33 cellular contexts compared by ENCODE assay signal in genomic region chr16:81671738-81672597, GRCh38.
"Had no signal": no experiment of that assay in that cellular context is flagged by ENCODE, and none has a peak within 500 bp of the region (broad histone marks: within the 10 kb centered on the region; RNA-seq: fewer than 3 reads in every experiment).

No MANE protein-coding gene starts in this region.

- H3K4me3 ChIP-seq: adrenal gland, body of pancreas, colonic mucosa, gastrocnemius medialis, hepatocyte, ovary, skin epidermis, suprapubic skin, tibial artery had no signal

- H3K27ac Mint-ChIP-seq: activated naive CD8-positive, alpha-beta T cell treated with anti-CD3 and anti-CD28 coated beads for 36 hours; memory B cell; nephron; progenitor cell of endocrine pancreas; T-helper 1 cell treated with Interleukin-12 subunit alpha and Interleukin-12 subunit beta and Interleukin-4 antibody, amounts not matched to agents 30 μg/mL and 1 μg/mL, for 36 hours had no signal

- H3K9me3 ChIP-seq: adrenal gland, body of pancreas, colonic mucosa, gastrocnemius medialis, neutrophil, ovary, suprapubic skin, tibial artery had no signal

- H3K4me3 Mint-ChIP-seq: activated naive CD8-positive, alpha-beta T cell treated with anti-CD3 and anti-CD28 coated beads for 36 hours; activated T-cell treated with anti-CD3 and anti-CD28 coated beads, Interleukin-2, amount 50 U/mL, for 72 hours; memory B cell; nephron; T-helper 1 cell treated with Interleukin-12 subunit alpha and Interleukin-12 subunit beta and Interleukin-4 antibody, amounts not matched to agents 30 μg/mL and 1 μg/mL, for 36 hours had no signal

- H3K36me3 ChIP-seq: gastrocnemius medialis, ovary had no signal

- H3K4me1 Mint-ChIP-seq: activated naive CD8-positive, alpha-beta T cell treated with anti-CD3 and anti-CD28 coated beads for 36 hours had no signal

- H3K9me3 Mint-ChIP-seq: activated T-cell treated with anti-CD3 and anti-CD28 coated beads, Interleukin-2, amount 50 U/mL, for 72 hours; memory B cell; nephron; T-helper 1 cell treated with Interleukin-12 subunit alpha and Interleukin-12 subunit beta and Interleukin-4 antibody, amounts not matched to agents 30 μg/mL and 1 μg/mL, for 36 hours had no signal

- ATAC-seq: activated T-cell treated with anti-CD3 and anti-CD28 coated beads, Interleukin-2, amount 50 U/mL, for 72 hours; body of pancreas; gastrocnemius medialis; left colon; sciatic nerve had no signal

- H2AFZ ChIP-seq: hepatocyte had no signal

- H3K4me2 ChIP-seq: hepatocyte had no signal

- H3K27me3 ChIP-seq: adrenal gland, body of pancreas, colonic mucosa, gastrocnemius medialis, hepatocyte, neutrophil, ovary, suprapubic skin, tibial artery had no signal

- FAIRE-seq: kidney, TTC549 had no signal

- H3K27ac ChIP-seq: adrenal gland, body of pancreas, colonic mucosa, gastrocnemius medialis, hepatocyte, neutrophil, ovary, skin epidermis, suprapubic skin, tibial artery, VCaP had no signal

- H3K79me2 ChIP-seq: hepatocyte had no signal

- DNase-seq: activated CD4-positive, alpha-beta T cell treated with anti-CD3 and anti-CD28 coated beads for 4 hours; activated CD4-positive, alpha-beta T cell treated with anti-CD3 and anti-CD28 coated beads, Interleukin-2, amount 50 U/mL, for 4 hours; activated naive CD4-positive, alpha-beta T cell; activated naive CD8-positive, alpha-beta T cell treated with anti-CD3 and anti-CD28 coated beads for 36 hours; activated T-cell treated with anti-CD3 and anti-CD28 coated beads for 4 hours; activated T-cell treated with anti-CD3 and anti-CD28 coated beads, Interleukin-2, amount 50 U/mL, for 72 hours; adrenal gland; body of pancreas; cerebellar nuclear complex; colonic mucosa; effector CD8-positive, alpha-beta T cell; gastrocnemius medialis; glutamatergic neuron; kidney; left colon; midbrain; ovary; retina; stimulated activated CD4-positive, alpha-beta T cell treated with anti-CD3 and anti-CD28 coated beads, Interleukin-12 subunit alpha, Interleukin-12 subunit beta, amount 100 ng/mL, for 4 hours; stimulated activated CD4-positive, alpha-beta T cell treated with anti-CD3 and anti-CD28 coated beads, Interleukin-4, amount 100 ng/mL, for 1 hour; T-helper 9 cell; tibial artery had no signal

- H3K4me1 ChIP-seq: body of pancreas, colonic mucosa, gastrocnemius medialis, suprapubic skin, tibial artery had no signal

- H3K27me3 Mint-ChIP-seq: activated naive CD8-positive, alpha-beta T cell treated with anti-CD3 and anti-CD28 coated beads for 36 hours; memory B cell; progenitor cell of endocrine pancreas had no signal
